23 cellular contexts compared by ENCODE assay signal in genomic region chr3:81660036-81660435, GRCh38.
DNase-seq lines count a peak whose midpoint lies in the region; ATAC-seq, FAIRE-seq and TF ChIP-seq lines count a peak whose summit lies in the region.
"Had no signal": no experiment of that assay in that cellular context is flagged by ENCODE, and none has a peak within 500 bp of the region (broad histone marks: within the 10 kb centered on the region; RNA-seq: fewer than 3 reads in every experiment).

No MANE protein-coding gene starts in this region.

- H3K4me1 ChIP-seq in liver (ENCODE audit: control insufficient read depth in 4 of 4, insufficient read depth in 4 of 4, low read length in 3 of 4) (peaks cover 0 to 5% (median 2%) of the 10 kb centered on the region in 4 donors), HepG2 (ENCODE audit: insufficient read depth, low read length) (peaks cover 15% of the 10 kb centered on the region), PC-3 (ENCODE audit: insufficient read depth, low read length) (no peaks in the 10 kb centered on the region)
- H3K4me1 ChIP-seq: BLaER1 treated with 17β-estradiol and CSF1 and Interleukin-3, amounts not matched to agents 10 nM and 100 nM had no signal

- H3K36me3 Mint-ChIP-seq in progenitor cell of endocrine pancreas (ENCODE audit: insufficient read depth): no peaks in the 10 kb centered on the region
- H3K36me3 Mint-ChIP-seq: CD8-positive, alpha-beta T cell had no signal

- H3K79me2 ChIP-seq in HepG2 (ENCODE audit: insufficient read depth, low read length) (no peaks in the 10 kb centered on the region), PC-3 (ENCODE audit: low read length) (peaks cover 14% of the 10 kb centered on the region; the same call in 1 of the 2 replicates)

- ATAC-seq in HepG2 (no peak), PC-3 (no peak)
- ATAC-seq: A549; CD8-positive, alpha-beta T cell; GM12878 had no signal

- H3K27ac Mint-ChIP-seq in progenitor cell of endocrine pancreas: peak overlapping the region; percentile 11
- H3K27ac Mint-ChIP-seq: B cell; CD4-positive, alpha-beta T cell; CD8-positive, alpha-beta T cell had no signal

- H3K27me3 ChIP-seq in liver (ENCODE audit: control insufficient read depth in 4 of 4, insufficient read depth in 4 of 4, low read length in 3 of 4) (no peaks in the 10 kb centered on the region), HepG2 (ENCODE audit: control insufficient read depth in 1 of 2, insufficient read depth in 2 of 2, low read length in 2 of 2) (no peaks in the 10 kb centered on the region), PC-3 (ENCODE audit: low read length) (no peaks in the 10 kb centered on the region)
- H3K27me3 ChIP-seq: BLaER1 treated with 17β-estradiol and CSF1 and Interleukin-3, amounts not matched to agents 10 nM and 100 nM had no signal

- CTCF ChIA-PET in HepG2 (lab: Yijun Ruan, JAX; ENCODE audit: low intra/inter-chr PET ratio, low total read pairs): no interaction called here
- CTCF ChIA-PET in PC-3 (lab: Charles Lee): interaction anchor here (0.6 kb wide), 1 partner anchor 427 kb away, joined by 4 read pairs; no protein-coding TSS in a partner anchor

- no peaks in the 10 kb centered on the region for H3K27me3 Mint-ChIP-seq in progenitor cell of endocrine pancreas
- H3K27me3 Mint-ChIP-seq: B cell; CD4-positive, alpha-beta T cell had no signal

- H3K9ac ChIP-seq in liver (ENCODE audit: low read depth in 1 of 2, low read length in 2 of 2) (no peak overlapping the region), HepG2 (ENCODE audit: insufficient read depth, low read depth, low read length) (no peak overlapping the region), PC-3 (ENCODE audit: low read length) (no peak overlapping the region)
- H3K9ac ChIP-seq: BLaER1 treated with 17β-estradiol and CSF1 and Interleukin-3, amounts not matched to agents 10 nM and 100 nM had no signal

- POLR2A ChIA-PET in HepG2 (lab: Yijun Ruan, JAX): no interaction called here
- POLR2A ChIA-PET in PC-3 (lab: Charles Lee; ENCODE audit: unreplicated experiment): no interaction called here

- in situ Hi-C loops in HepG2 (cut with HindIII; ENCODE audit: extremely low pct_ligation_motif_present, low pct_unique_long_range_greater_than_20kb): loop anchor here (25.0 kb wide), 1 partner anchor 477 kb away; no protein-coding TSS in a partner anchor

- H3K27ac ChIP-seq in liver (ENCODE audit: low read depth in 1 of 2, low read length in 2 of 2) (no peak overlapping the region), HepG2 (ENCODE audit: extremely low read length, insufficient read depth, low read length) (no peak overlapping the region), PC-3 (ENCODE audit: low read length) (no peak overlapping the region)
- H3K27ac ChIP-seq: 22Rv1; A549; BLaER1 treated with 17β-estradiol and CSF1 and Interleukin-3, amounts not matched to agents 10 nM and 100 nM; C4-2B had no signal

- H3K4me2 ChIP-seq in HepG2 (ENCODE audit: low read depth, low read length): no peak overlapping the region
- no peak overlapping the region for H3K4me2 ChIP-seq in PC-3 (ENCODE audit: low read length)
- H3K4me2 ChIP-seq: A549; BLaER1 treated with 17β-estradiol and CSF1 and Interleukin-3, amounts not matched to agents 10 nM and 100 nM had no signal

- H3K4me1 Mint-ChIP-seq in progenitor cell of endocrine pancreas (ENCODE audit: low read depth): peaks cover 7% of the 10 kb centered on the region
- H3K4me1 Mint-ChIP-seq: B cell had no signal

- peaks cover 3% of the 10 kb centered on the region for H3K9me3 Mint-ChIP-seq in progenitor cell of endocrine pancreas (ENCODE audit: low read depth)
- H3K9me3 Mint-ChIP-seq: CD4-positive, alpha-beta T cell; CD8-positive, alpha-beta T cell had no signal

- H3F3A ChIP-seq in PC-3 (ENCODE audit: low read length, unreplicated experiment): no peaks in the 10 kb centered on the region

- H3K4me3 ChIP-seq in liver (ENCODE audit: low read depth in 1 of 3, low read length in 3 of 3): no peak overlapping the region
- H3K4me3 ChIP-seq in HepG2 (replicated peaks in 1 of 3; ENCODE audit: insufficient read depth in 1 of 3, low read depth in 2 of 3, low read length in 3 of 3): no peak overlapping the region
- no peak overlapping the region for H3K4me3 ChIP-seq in PC-3 (ENCODE audit: low read length)
- H3K4me3 ChIP-seq: A549; BLaER1 treated with 17β-estradiol and CSF1 and Interleukin-3, amounts not matched to agents 10 nM and 100 nM; GM12878 had no signal

- WGBS in liver: 95% methylated on average over 1 of the region's 1 CpG
- 100% methylated on average over 1 of the region's 1 CpG for WGBS in HepG2 (ENCODE audit: low lambda C conversion rate)

- H3K9me3 ChIP-seq in liver (ENCODE audit: control insufficient read depth in 4 of 4, low read length in 3 of 4) (no peaks in the 10 kb centered on the region), HepG2 (ENCODE audit: low read length) (no peaks in the 10 kb centered on the region), PC-3 (ENCODE audit: low read length) (no peaks in the 10 kb centered on the region)
- H3K9me3 ChIP-seq: A549; BLaER1 treated with 17β-estradiol and CSF1 and Interleukin-3, amounts not matched to agents 10 nM and 100 nM; Caco-2 had no signal

- intact Hi-C loops in HepG2 (cut with micrococcal nuclease; ENCODE audit: unreplicated experiment): loop anchor here (10.0 kb wide), 1 partner anchor 475 kb away; no protein-coding TSS in a partner anchor
- intact Hi-C loops in PC-3 (cut with micrococcal nuclease): loop anchor here (5.0 kb wide), 1 partner anchor 322 kb away; no protein-coding TSS in a partner anchor

- no peak for TF ChIP-seq EP300 in HepG2 (IDR thresholded peaks at IDR 0.05; ENCODE audit: low read depth in 2 of 2, low read length in 2 of 2)
- no peak for TF ChIP-seq EP300 in HepG2 (CRISPR knock-in tag; IDR thresholded peaks at IDR 0.05; ENCODE audit: borderline replicate concordance)

- TF ChIP-seq CTCF in liver (IDR thresholded peaks at IDR 0.05; ENCODE audit: low read depth, low read length, missing input control) (no peak), HepG2 (CRISPR knock-in tag; IDR thresholded peaks at IDR 0.05) (no peak), progenitor cell of endocrine pancreas (IDR thresholded peaks at IDR 0.05; ENCODE audit: unreplicated experiment) (no peak), PC-3 (conservative IDR thresholded peaks at IDR 0.05; ENCODE audit: low read depth, low read length) (no peak)

- TF ChIP-seq RAD21 in liver (IDR thresholded peaks at IDR 0.05): no peak
- no peak for TF ChIP-seq RAD21 in HepG2 (CRISPR knock-in tag; IDR thresholded peaks at IDR 0.05)

- no peaks in the 10 kb centered on the region for H3K9me2 ChIP-seq in PC-3 (replicated peaks; ENCODE audit: low read length)

- H3K36me3 ChIP-seq in liver (ENCODE audit: control insufficient read depth in 4 of 4, insufficient read depth in 3 of 4, low read depth in 1 of 4, low read length in 3 of 4): no peaks in the 10 kb centered on the region
- 0 out of 5 replicates have a peak, but pooled peaks cover 0 to 3% of the 10 kb centered on the region in 2 experiments for H3K36me3 ChIP-seq in HepG2 (replicated peaks in 1 of 2; ENCODE audit: control insufficient read depth in 1 of 2, insufficient read depth in 2 of 2, low read length in 2 of 2)
- H3K36me3 ChIP-seq in PC-3 (ENCODE audit: low read depth, low read length): no peaks in the 10 kb centered on the region

- H2AFZ ChIP-seq in HepG2 (ENCODE audit: low read length) (no peak overlapping the region), PC-3 (ENCODE audit: low read length) (no peak overlapping the region)

- no peaks in the 10 kb centered on the region for H4K20me1 ChIP-seq in HepG2 (ENCODE audit: insufficient read depth, low read length)
- no peaks in the 10 kb centered on the region for H4K20me1 ChIP-seq in PC-3 (ENCODE audit: low read length)

- no peak for FAIRE-seq in HepG2 (lab: Jason Lieb, UNC)
- FAIRE-seq: A549, D721Med, GM12878, GM12892, GM18507 had no signal

- no peak overlapping the region for H3K4me3 Mint-ChIP-seq in progenitor cell of endocrine pancreas (ENCODE audit: low read depth)
- H3K4me3 Mint-ChIP-seq: B cell; CD4-positive, alpha-beta T cell; CD8-positive, alpha-beta T cell had no signal

- no peak for TF ChIP-seq POLR2A in HepG2 (IDR thresholded peaks at IDR 0.05; ENCODE audit: insufficient read depth in 1 of 2, low read depth in 2 of 2, low read length in 2 of 2)

- DNase-seq in HepG2 (ENCODE audit: low spot score) (no peak), progenitor cell of endocrine pancreas (ENCODE audit: low spot score, unreplicated experiment) (no peak), PC-3 (no peak), DMS53 (lab: John Stamatoyannopoulos, UW) (no peak)
- DNase-seq: AML-193; Caco-2; Calu3; CD4-positive, alpha-beta T cell; CD8-positive, alpha-beta T cell; DMS79; DND-41; EL; GDM1 had no signal

- no TSS peak for BruUV-seq in HepG2 (replicated peaks; lab: Mats Ljungman, UMichigan)
- no TSS peak for BruUV-seq in PC-3 (replicated peaks; lab: Mats Ljungman, UMichigan)

TF ChIP-seq in liver, 16 proteins besides CTCF, POLR2A, EP300 and RAD21:
- TF ChIP-seq MAX (IDR thresholded peaks at IDR 0.05): no peak
- peak; percentile 61 to 78 for TF ChIP-seq HNF4A (conservative IDR thresholded peaks at IDR 0.05)
- TF ChIP-seq HNF4G (IDR thresholded peaks at IDR 0.05): peak; percentile 25

TF ChIP-seq in HepG2, 621 proteins besides CTCF, POLR2A, EP300 and RAD21 (continues in another document):
- no peak for TF ChIP-seq SIX1 (CRISPR knock-in tag; IDR thresholded peaks at IDR 0.05; ENCODE audit: borderline replicate concordance)
- no peak for TF ChIP-seq ZBTB8A (CRISPR knock-in tag; IDR thresholded peaks at IDR 0.05; ENCODE audit: borderline replicate concordance, low read depth)
- no peak for TF ChIP-seq REPIN1 (CRISPR knock-in tag; IDR thresholded peaks at IDR 0.05; ENCODE audit: borderline replicate concordance, low read depth)
- no peak for TF ChIP-seq ZNF790 (CRISPR knock-in tag; IDR thresholded peaks at IDR 0.05; ENCODE audit: borderline replicate concordance)
- no peak for TF ChIP-seq TARDBP (CRISPR knock-in tag; IDR thresholded peaks at IDR 0.05)
- TF ChIP-seq ZNF337 (CRISPR knock-in tag; IDR thresholded peaks at IDR 0.05; ENCODE audit: borderline replicate concordance, low read depth): no peak
- TF ChIP-seq MAF1 (CRISPR knock-in tag; IDR thresholded peaks at IDR 0.05; ENCODE audit: borderline replicate concordance): no peak
